17 cellular contexts compared by ENCODE assay signal in genomic region chr5:227375-227774, GRCh38. TPM values are rescaled to one million over a fixed set of nuclear protein-coding genes. Genes with fewer than 3 reads are reported as not detected.
"Had no signal": no experiment of that assay in that cellular context is flagged by ENCODE, and none has a peak within 500 bp of the region (broad histone marks: within the 10 kb centered on the region; RNA-seq: fewer than 3 reads in every experiment).

No MANE protein-coding gene starts in this region.

RNA-seq across cellular contexts. Expression of gene LRRC14B, which starts 36.1 kb away (rescaled TPM):
- total RNA-seq: kidney; left colon; left lung; lower lobe of right lung; mammary epithelial cell; mucosa of gallbladder; naive thymus-derived CD8-positive, alpha-beta T cell; neural crest cell; pancreas; progenitor cell of endocrine pancreas; pulmonary artery endothelial cell; sciatic nerve; suprapubic skin; thoracic aorta; tibial nerve; ureter; uterus had no signal
